19 cellular contexts compared by ENCODE assay signal in genomic region chr9:134266418-134266817, GRCh38. TPM values are rescaled to one million over a fixed set of nuclear protein-coding genes. Genes with fewer than 3 reads are reported as not detected.
A peak's percentile ranks its signal among the peaks of the same experiment; 100 is the strongest.
DNase-seq lines count a peak whose midpoint lies in the region; ATAC-seq, FAIRE-seq and TF ChIP-seq lines count a peak whose summit lies in the region.
"Had no signal": no experiment of that assay in that cellular context is flagged by ENCODE, and none has a peak within 500 bp of the region (broad histone marks: within the 10 kb centered on the region; RNA-seq: fewer than 3 reads in every experiment).

No MANE protein-coding gene starts in this region.

- no peaks in the 10 kb centered on the region for H3K9me3 Mint-ChIP-seq in stimulated activated naive CD8-positive, alpha-beta T cell treated with anti-CD3 and anti-CD28 coated beads, Interleukin-15, Interleukin-2, amounts not matched to agents 100 ng/mL and 50 ng/mL, for 24 hours
- H3K9me3 Mint-ChIP-seq in stimulated activated naive CD8-positive, alpha-beta T cell treated with anti-CD3 and anti-CD28 coated beads, Interleukin-15, amount 100 ng/mL, for 72 hours = no peaks in the 10 kb centered on the region
- no peaks in the 10 kb centered on the region for H3K9me3 Mint-ChIP-seq in endothelial cell (ENCODE audit: unreplicated experiment)
- H3K9me3 Mint-ChIP-seq: CD8-positive, alpha-beta T cell; GM23338 had no signal

- H3K27ac Mint-ChIP-seq in stimulated activated naive CD8-positive, alpha-beta T cell treated with anti-CD3 and anti-CD28 coated beads, Interleukin-15, Interleukin-2, amounts not matched to agents 100 ng/mL and 50 ng/mL, for 24 hours = peak overlapping the region; percentile 1
- no peak overlapping the region for H3K27ac Mint-ChIP-seq in stimulated activated naive CD8-positive, alpha-beta T cell treated with anti-CD3 and anti-CD28 coated beads, Interleukin-15, amount 100 ng/mL, for 72 hours
- peak overlapping the region; percentile 50 for H3K27ac Mint-ChIP-seq in endothelial cell (ENCODE audit: unreplicated experiment)
- H3K27ac Mint-ChIP-seq: CD8-positive, alpha-beta T cell; GM23338 had no signal

- FAIRE-seq in urothelium cell line (lab: Jason Lieb, UNC) = peak; percentile 27
- FAIRE-seq: A204.1, K562 had no signal

- H3K27me3 Mint-ChIP-seq in stimulated activated naive CD8-positive, alpha-beta T cell treated with anti-CD3 and anti-CD28 coated beads, Interleukin-15, Interleukin-2, amounts not matched to agents 100 ng/mL and 50 ng/mL, for 24 hours = peaks cover 16% of the 10 kb centered on the region
- peaks cover 55% of the 10 kb centered on the region for H3K27me3 Mint-ChIP-seq in stimulated activated naive CD8-positive, alpha-beta T cell treated with anti-CD3 and anti-CD28 coated beads, Interleukin-15, amount 100 ng/mL, for 72 hours
- peaks cover 10% of the 10 kb centered on the region for H3K27me3 Mint-ChIP-seq in endothelial cell (ENCODE audit: unreplicated experiment)

- no peak overlapping the region for H3K4me3 Mint-ChIP-seq in stimulated activated naive CD8-positive, alpha-beta T cell treated with anti-CD3 and anti-CD28 coated beads, Interleukin-15, Interleukin-2, amounts not matched to agents 100 ng/mL and 50 ng/mL, for 24 hours
- no peak overlapping the region for H3K4me3 Mint-ChIP-seq in stimulated activated naive CD8-positive, alpha-beta T cell treated with anti-CD3 and anti-CD28 coated beads, Interleukin-15, amount 100 ng/mL, for 72 hours
- no peak overlapping the region for H3K4me3 Mint-ChIP-seq in endothelial cell (ENCODE audit: unreplicated experiment)
- H3K4me3 Mint-ChIP-seq: CD8-positive, alpha-beta T cell; GM23338 had no signal

- POLR2A ChIA-PET in HEK293 (lab: Yijun Ruan, JAX) = no interaction called here

- H3K27ac ChIP-seq in HEK293 (ENCODE audit: extremely low read depth, low read depth, low read length) = no peak overlapping the region

- no peaks in the 10 kb centered on the region for H3K36me3 Mint-ChIP-seq in stimulated activated naive CD8-positive, alpha-beta T cell treated with anti-CD3 and anti-CD28 coated beads, Interleukin-15, Interleukin-2, amounts not matched to agents 100 ng/mL and 50 ng/mL, for 24 hours (ENCODE audit: low read depth)
- H3K36me3 Mint-ChIP-seq in endothelial cell (ENCODE audit: low read depth, unreplicated experiment) = no peaks in the 10 kb centered on the region
- H3K36me3 Mint-ChIP-seq: CD8-positive, alpha-beta T cell had no signal

- CTCF ChIA-PET in HEK293 (lab: Yijun Ruan, JAX) = no interaction called here

- DNase-seq in stimulated activated naive CD8-positive, alpha-beta T cell treated with anti-CD3 and anti-CD28 coated beads, Interleukin-15, amount 100 ng/mL, for 72 hours = no peak
- no peak for DNase-seq in endothelial cell (ENCODE audit: low spot score)
- DNase-seq in urothelium cell line (ENCODE audit: low spot score) = no peak
- DNase-seq in NCI-H2227 (lab: John Stamatoyannopoulos, UW; ENCODE audit: unreplicated experiment) = no peak
- no peak for DNase-seq in retina
- DNase-seq: ACHN; Calu3; CD8-positive, alpha-beta T cell; DMS79 treated with DMSO at 0.1 percent for 48 hours; GF-D8; H7; IMR-90 had no signal

- H3K4me3 ChIP-seq in HEK293 (ENCODE audit: low read depth, low read length) = no peak overlapping the region
- H3K4me3 ChIP-seq: GM23338, K562 had no signal

- H3K4me1 ChIP-seq in HEK293 (ENCODE audit: control insufficient read depth, insufficient read depth, low read length) = no peaks in the 10 kb centered on the region

- no peak for ATAC-seq in stimulated activated naive CD8-positive, alpha-beta T cell treated with anti-CD3 and anti-CD28 coated beads, Interleukin-15, amount 100 ng/mL, for 72 hours
- ATAC-seq in HG03108 (IDR thresholded peaks at IDR 0.05; ENCODE audit: unreplicated experiment) = no peak
- ATAC-seq: CD8-positive, alpha-beta T cell; GM23338; HCT116; K562 had no signal

- TF ChIP-seq CTCF in HEK293 (tag by site-specific recombination; IDR thresholded peaks at IDR 0.05) = no peak
- TF ChIP-seq CTCF in endothelial cell (IDR thresholded peaks at IDR 0.05; ENCODE audit: unreplicated experiment) = no peak

- peaks cover 7% of the 10 kb centered on the region for H3K4me1 Mint-ChIP-seq in stimulated activated naive CD8-positive, alpha-beta T cell treated with anti-CD3 and anti-CD28 coated beads, Interleukin-15, Interleukin-2, amounts not matched to agents 100 ng/mL and 50 ng/mL, for 24 hours (ENCODE audit: low read depth)
- H3K4me1 Mint-ChIP-seq in stimulated activated naive CD8-positive, alpha-beta T cell treated with anti-CD3 and anti-CD28 coated beads, Interleukin-15, amount 100 ng/mL, for 72 hours = peaks cover 9% of the 10 kb centered on the region
- no peaks in the 10 kb centered on the region for H3K4me1 Mint-ChIP-seq in endothelial cell (ENCODE audit: unreplicated experiment)

- no peaks in the 10 kb centered on the region for H3K9me3 ChIP-seq in HEK293 (ENCODE audit: control insufficient read depth, insufficient read depth, low read depth, low read length)

- no peaks in the 10 kb centered on the region for H3K36me3 ChIP-seq in HEK293 (ENCODE audit: control insufficient read depth in 2 of 2, insufficient read depth in 1 of 2, low read length in 2 of 2)

TF ChIP-seq in HEK293, 187 proteins besides CTCF, POLR2A, EP300 and RAD21:
- TF ChIP-seq ZBTB17 (tag by site-specific recombination; IDR thresholded peaks at IDR 0.05) = peak; percentile 87
- 0 out of 2 replicates have a peak, but pooled peaks have one; percentile 32 for TF ChIP-seq ZNF658 (tag by site-specific recombination; IDR thresholded peaks at IDR 0.05)
- no peak for TF ChIP-seq ZNF341 (tag by site-specific recombination; IDR thresholded peaks at IDR 0.05; ENCODE audit: low read depth)
- TF ChIP-seq ZNF366 (tag by site-specific recombination; conservative IDR thresholded peaks at IDR 0.05) = peak; percentile 98
- peak; percentile 45; the same call in 1 of the 2 replicates for TF ChIP-seq EGR2 (tag by site-specific recombination; IDR thresholded peaks at IDR 0.05; ENCODE audit: low read depth)
- TF ChIP-seq ZNF157 (tag by site-specific recombination; IDR thresholded peaks at IDR 0.05) = no peak
- no peak for TF ChIP-seq HIC1 (tag by site-specific recombination; IDR thresholded peaks at IDR 0.05)

RNA-seq across cellular contexts. Expression of gene RXRA, which starts 59.8 kb away (rescaled TPM):
- total RNA-seq in endothelial cell (ENCODE audit: unreplicated experiment) = 83.3 TPM

Comparison
In these comparisons a context has a peak if more than half of its experiments do, and no peak if none do; other contexts are left out.
1. H3K27ac Mint-ChIP-seq: peak in stimulated activated naive CD8-positive, alpha-beta T cell treated with anti-CD3 and anti-CD28 coated beads, Interleukin-15, Interleukin-2, amounts not matched to agents 100 ng/mL and 50 ng/mL, for 24 hours (single experiment) and endothelial cell (single experiment); none in stimulated activated naive CD8-positive, alpha-beta T cell treated with anti-CD3 and anti-CD28 coated beads, Interleukin-15, amount 100 ng/mL, for 72 hours (0 of 2).